Comparison of ENCODE assay signal across 1 cellular context in the genomic region with DNA sequence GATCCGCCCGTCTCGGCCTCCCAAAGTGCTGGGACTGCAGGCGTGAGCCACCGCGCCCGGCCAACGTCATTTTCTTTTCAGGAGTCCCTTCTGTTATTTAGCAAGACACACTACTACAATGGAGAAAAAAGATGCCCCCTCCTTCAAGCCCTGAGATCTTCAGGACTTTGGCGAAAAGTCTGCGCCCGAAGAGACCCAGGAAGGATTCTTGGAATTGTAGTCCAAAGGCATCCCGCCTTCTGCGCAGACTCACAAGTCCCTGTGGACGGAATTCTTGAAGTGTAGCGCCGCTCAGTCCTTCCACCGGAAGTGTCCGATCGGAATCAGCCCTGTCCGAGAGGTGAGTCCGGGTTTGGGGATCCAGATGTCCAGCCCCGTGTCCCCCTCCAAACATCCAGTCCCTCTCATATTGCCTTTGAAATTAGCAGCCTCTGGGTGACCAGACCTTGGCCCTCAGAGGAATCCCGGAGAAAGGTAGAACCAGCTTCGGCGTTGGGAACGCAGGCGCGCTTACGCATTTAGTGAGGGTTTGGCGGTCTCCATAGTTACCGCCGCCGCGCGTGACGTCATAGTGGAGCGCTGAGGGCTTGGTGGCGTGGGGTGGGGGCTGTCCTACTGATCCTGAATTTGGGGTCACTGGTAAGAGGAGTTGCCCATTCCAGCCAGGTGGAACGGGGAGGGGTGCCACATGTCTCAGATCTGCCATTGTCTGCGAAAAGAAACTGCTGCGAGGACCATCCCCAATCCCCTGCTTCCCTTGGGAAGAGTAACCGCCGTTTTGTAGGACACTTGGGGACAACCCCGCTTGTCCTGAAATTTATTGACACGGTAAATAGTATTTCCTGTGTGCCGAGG.
TF ChIP-seq lines count a peak whose summit lies in the region.

No MANE protein-coding gene starts in this region.

TF ChIP-seq in K562, 482 proteins besides CTCF, POLR2A, EP300 and RAD21 (continued from another document and continues in another):
- TF ChIP-seq, protein P1, sequence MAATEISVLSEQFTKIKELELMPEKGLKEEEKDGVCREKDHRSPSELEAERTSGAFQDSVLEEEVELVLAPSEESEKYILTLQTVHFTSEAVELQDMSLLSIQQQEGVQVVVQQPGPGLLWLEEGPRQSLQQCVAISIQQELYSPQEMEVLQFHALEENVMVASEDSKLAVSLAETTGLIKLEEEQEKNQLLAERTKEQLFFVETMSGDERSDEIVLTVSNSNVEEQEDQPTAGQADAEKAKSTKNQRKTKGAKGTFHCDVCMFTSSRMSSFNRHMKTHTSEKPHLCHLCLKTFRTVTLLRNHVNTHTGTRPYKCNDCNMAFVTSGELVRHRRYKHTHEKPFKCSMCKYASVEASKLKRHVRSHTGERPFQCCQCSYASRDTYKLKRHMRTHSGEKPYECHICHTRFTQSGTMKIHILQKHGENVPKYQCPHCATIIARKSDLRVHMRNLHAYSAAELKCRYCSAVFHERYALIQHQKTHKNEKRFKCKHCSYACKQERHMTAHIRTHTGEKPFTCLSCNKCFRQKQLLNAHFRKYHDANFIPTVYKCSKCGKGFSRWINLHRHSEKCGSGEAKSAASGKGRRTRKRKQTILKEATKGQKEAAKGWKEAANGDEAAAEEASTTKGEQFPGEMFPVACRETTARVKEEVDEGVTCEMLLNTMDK (IDR thresholded peaks at IDR 0.05; ENCODE audit: borderline replicate concordance, insufficient read depth, low read depth, low read length, poor library complexity, severe bottlenecking) = no peak
- TF ChIP-seq CCNT2 (IDR thresholded peaks at IDR 0.05; ENCODE audit: borderline replicate concordance, extremely low read depth, insufficient read length, low read depth, low read length) (no peak), TEAD2 (tag; IDR thresholded peaks at IDR 0.05) (no peak), NR4A1 (CRISPR knock-in tag; IDR thresholded peaks at IDR 0.05) (0 out of 2 replicates have a peak, but pooled peaks have one; percentile 15), NR4A1 (tag; IDR thresholded peaks at IDR 0.05) (peak; percentile 70; the same call in 1 of the 2 replicates), ATF7 (IDR thresholded peaks at IDR 0.05) (peak; percentile 99), ILK (tag; IDR thresholded peaks at IDR 0.05; ENCODE audit: borderline replicate concordance, low read depth) (no peak), RB1 (IDR thresholded peaks at IDR 0.05; ENCODE audit: low read depth) (peak; percentile 97), HNRNPUL1 (IDR thresholded peaks at IDR 0.05; ENCODE audit: low read length) (no peak), ZNF830 (CRISPR knock-in tag; IDR thresholded peaks at IDR 0.05) (no peak), HIVEP1 (CRISPR knock-in tag; IDR thresholded peaks at IDR 0.05) (no peak), SNIP1 (IDR thresholded peaks at IDR 0.05; ENCODE audit: low read depth) (peak; percentile 69), ZNF561 (CRISPR knock-in tag; conservative IDR thresholded peaks at IDR 0.05) (no peak), MYBL2 (IDR thresholded peaks at IDR 0.05; ENCODE audit: low read depth) (0 out of 2 replicates have a peak, but pooled peaks have one; percentile 46), MYBL2 (CRISPR knock-in tag; IDR thresholded peaks at IDR 0.05; ENCODE audit: borderline replicate concordance) (no peak), FOXP1 (CRISPR knock-in tag; IDR thresholded peaks at IDR 0.05) (peak; percentile 41; the same call in 1 of the 2 replicates), SNRNP70 (optimal IDR thresholded peaks at IDR 0.05; ENCODE audit: low read depth, low read length) (no peak), ZNF507 (tag; conservative IDR thresholded peaks at IDR 0.05) (no peak), TBP (optimal IDR thresholded peaks at IDR 0.05; ENCODE audit: low read depth, low read length) (peak; percentile 62), BRD9 (IDR thresholded peaks at IDR 0.05; ENCODE audit: low read depth, partially characterized antibody) (no peak), ZBTB8A (IDR thresholded peaks at IDR 0.05; ENCODE audit: partially characterized antibody) (no peak), SP1 (CRISPR knock-in tag; IDR thresholded peaks at IDR 0.05) (peak; percentile 84), BHLHE40 (IDR thresholded peaks at IDR 0.05; ENCODE audit: low read length) (peak; percentile 16; the same call in 1 of the 2 replicates), ZNF764 (CRISPR knock-in tag; IDR thresholded peaks at IDR 0.05; ENCODE audit: low read depth) (no peak), RFX1 (IDR thresholded peaks at IDR 0.05) (peak; percentile 99), ESRRA (IDR thresholded peaks at IDR 0.05; ENCODE audit: borderline replicate concordance, low read depth) (peak; percentile 75), ZNF707 (CRISPR knock-in tag; conservative IDR thresholded peaks at IDR 0.05) (no peak), ZZZ3 (IDR thresholded peaks at IDR 0.05) (0 out of 2 replicates have a peak, but pooled peaks have one; percentile 77), BCL6 (CRISPR knock-in tag; IDR thresholded peaks at IDR 0.05) (no peak), CBFB (CRISPR knock-in tag; IDR thresholded peaks at IDR 0.05) (no peak; the same call in 1 of the 2 replicates)
- TF ChIP-seq, protein P2, sequence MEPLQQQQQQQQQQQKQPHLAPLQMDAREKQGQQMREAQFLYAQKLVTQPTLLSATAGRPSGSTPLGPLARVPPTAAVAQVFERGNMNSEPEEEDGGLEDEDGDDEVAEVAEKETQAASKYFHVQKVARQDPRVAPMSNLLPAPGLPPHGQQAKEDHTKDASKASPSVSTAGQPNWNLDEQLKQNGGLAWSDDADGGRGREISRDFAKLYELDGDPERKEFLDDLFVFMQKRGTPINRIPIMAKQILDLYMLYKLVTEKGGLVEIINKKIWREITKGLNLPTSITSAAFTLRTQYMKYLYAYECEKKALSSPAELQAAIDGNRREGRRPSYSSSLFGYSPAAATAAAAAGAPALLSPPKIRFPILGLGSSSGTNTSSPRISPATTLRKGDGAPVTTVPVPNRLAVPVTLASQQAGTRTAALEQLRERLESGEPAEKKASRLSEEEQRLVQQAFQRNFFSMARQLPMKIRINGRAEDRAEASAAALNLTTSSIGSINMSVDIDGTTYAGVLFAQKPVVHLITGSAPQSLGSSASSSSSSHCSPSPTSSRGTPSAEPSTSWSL (CRISPR knock-in tag; IDR thresholded peaks at IDR 0.05; ENCODE audit: borderline replicate concordance) = no peak
- TF ChIP-seq, protein P3, sequence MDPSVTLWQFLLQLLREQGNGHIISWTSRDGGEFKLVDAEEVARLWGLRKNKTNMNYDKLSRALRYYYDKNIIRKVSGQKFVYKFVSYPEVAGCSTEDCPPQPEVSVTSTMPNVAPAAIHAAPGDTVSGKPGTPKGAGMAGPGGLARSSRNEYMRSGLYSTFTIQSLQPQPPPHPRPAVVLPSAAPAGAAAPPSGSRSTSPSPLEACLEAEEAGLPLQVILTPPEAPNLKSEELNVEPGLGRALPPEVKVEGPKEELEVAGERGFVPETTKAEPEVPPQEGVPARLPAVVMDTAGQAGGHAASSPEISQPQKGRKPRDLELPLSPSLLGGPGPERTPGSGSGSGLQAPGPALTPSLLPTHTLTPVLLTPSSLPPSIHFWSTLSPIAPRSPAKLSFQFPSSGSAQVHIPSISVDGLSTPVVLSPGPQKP (CRISPR knock-in tag; IDR thresholded peaks at IDR 0.05) = no peak
- TF ChIP-seq, protein P4, sequence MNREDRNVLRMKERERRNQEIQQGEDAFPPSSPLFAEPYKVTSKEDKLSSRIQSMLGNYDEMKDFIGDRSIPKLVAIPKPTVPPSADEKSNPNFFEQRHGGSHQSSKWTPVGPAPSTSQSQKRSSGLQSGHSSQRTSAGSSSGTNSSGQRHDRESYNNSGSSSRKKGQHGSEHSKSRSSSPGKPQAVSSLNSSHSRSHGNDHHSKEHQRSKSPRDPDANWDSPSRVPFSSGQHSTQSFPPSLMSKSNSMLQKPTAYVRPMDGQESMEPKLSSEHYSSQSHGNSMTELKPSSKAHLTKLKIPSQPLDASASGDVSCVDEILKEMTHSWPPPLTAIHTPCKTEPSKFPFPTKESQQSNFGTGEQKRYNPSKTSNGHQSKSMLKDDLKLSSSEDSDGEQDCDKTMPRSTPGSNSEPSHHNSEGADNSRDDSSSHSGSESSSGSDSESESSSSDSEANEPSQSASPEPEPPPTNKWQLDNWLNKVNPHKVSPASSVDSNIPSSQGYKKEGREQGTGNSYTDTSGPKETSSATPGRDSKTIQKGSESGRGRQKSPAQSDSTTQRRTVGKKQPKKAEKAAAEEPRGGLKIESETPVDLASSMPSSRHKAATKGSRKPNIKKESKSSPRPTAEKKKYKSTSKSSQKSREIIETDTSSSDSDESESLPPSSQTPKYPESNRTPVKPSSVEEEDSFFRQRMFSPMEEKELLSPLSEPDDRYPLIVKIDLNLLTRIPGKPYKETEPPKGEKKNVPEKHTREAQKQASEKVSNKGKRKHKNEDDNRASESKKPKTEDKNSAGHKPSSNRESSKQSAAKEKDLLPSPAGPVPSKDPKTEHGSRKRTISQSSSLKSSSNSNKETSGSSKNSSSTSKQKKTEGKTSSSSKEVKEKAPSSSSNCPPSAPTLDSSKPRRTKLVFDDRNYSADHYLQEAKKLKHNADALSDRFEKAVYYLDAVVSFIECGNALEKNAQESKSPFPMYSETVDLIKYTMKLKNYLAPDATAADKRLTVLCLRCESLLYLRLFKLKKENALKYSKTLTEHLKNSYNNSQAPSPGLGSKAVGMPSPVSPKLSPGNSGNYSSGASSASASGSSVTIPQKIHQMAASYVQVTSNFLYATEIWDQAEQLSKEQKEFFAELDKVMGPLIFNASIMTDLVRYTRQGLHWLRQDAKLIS (CRISPR knock-in tag; IDR thresholded peaks at IDR 0.05) = peak; percentile 90; the same call in 1 of the 2 replicates
- TF ChIP-seq, protein P5, sequence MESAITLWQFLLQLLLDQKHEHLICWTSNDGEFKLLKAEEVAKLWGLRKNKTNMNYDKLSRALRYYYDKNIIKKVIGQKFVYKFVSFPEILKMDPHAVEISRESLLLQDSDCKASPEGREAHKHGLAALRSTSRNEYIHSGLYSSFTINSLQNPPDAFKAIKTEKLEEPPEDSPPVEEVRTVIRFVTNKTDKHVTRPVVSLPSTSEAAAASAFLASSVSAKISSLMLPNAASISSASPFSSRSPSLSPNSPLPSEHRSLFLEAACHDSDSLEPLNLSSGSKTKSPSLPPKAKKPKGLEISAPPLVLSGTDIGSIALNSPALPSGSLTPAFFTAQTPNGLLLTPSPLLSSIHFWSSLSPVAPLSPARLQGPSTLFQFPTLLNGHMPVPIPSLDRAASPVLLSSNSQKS (CRISPR knock-in tag; IDR thresholded peaks at IDR 0.05) = no peak
- TF ChIP-seq, protein P6, sequence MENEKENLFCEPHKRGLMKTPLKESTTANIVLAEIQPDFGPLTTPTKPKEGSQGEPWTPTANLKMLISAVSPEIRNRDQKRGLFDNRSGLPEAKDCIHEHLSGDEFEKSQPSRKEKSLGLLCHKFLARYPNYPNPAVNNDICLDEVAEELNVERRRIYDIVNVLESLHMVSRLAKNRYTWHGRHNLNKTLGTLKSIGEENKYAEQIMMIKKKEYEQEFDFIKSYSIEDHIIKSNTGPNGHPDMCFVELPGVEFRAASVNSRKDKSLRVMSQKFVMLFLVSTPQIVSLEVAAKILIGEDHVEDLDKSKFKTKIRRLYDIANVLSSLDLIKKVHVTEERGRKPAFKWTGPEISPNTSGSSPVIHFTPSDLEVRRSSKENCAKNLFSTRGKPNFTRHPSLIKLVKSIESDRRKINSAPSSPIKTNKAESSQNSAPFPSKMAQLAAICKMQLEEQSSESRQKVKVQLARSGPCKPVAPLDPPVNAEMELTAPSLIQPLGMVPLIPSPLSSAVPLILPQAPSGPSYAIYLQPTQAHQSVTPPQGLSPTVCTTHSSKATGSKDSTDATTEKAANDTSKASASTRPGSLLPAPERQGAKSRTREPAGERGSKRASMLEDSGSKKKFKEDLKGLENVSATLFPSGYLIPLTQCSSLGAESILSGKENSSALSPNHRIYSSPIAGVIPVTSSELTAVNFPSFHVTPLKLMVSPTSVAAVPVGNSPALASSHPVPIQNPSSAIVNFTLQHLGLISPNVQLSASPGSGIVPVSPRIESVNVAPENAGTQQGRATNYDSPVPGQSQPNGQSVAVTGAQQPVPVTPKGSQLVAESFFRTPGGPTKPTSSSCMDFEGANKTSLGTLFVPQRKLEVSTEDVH (IDR thresholded peaks at IDR 0.05; ENCODE audit: low read depth, partially characterized antibody) = peak; percentile 97
- TF ChIP-seq, protein P7, sequence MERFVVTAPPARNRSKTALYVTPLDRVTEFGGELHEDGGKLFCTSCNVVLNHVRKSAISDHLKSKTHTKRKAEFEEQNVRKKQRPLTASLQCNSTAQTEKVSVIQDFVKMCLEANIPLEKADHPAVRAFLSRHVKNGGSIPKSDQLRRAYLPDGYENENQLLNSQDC (CRISPR knock-in tag; IDR thresholded peaks at IDR 0.05) = peak; percentile 44; the same call in 1 of the 2 replicates
- TF ChIP-seq, protein P8, sequence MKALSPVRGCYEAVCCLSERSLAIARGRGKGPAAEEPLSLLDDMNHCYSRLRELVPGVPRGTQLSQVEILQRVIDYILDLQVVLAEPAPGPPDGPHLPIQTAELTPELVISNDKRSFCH (CRISPR knock-in tag; IDR thresholded peaks at IDR 0.05) = no peak
- TF ChIP-seq, protein P8 (tag; IDR thresholded peaks at IDR 0.05) = peak; percentile 93; the same call in 1 of the 2 replicates
- TF ChIP-seq, protein P9, sequence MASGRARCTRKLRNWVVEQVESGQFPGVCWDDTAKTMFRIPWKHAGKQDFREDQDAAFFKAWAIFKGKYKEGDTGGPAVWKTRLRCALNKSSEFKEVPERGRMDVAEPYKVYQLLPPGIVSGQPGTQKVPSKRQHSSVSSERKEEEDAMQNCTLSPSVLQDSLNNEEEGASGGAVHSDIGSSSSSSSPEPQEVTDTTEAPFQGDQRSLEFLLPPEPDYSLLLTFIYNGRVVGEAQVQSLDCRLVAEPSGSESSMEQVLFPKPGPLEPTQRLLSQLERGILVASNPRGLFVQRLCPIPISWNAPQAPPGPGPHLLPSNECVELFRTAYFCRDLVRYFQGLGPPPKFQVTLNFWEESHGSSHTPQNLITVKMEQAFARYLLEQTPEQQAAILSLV (tag; IDR thresholded peaks at IDR 0.05) = peak; percentile 67; the same call in 1 of the 2 replicates
- TF ChIP-seq, protein P10, sequence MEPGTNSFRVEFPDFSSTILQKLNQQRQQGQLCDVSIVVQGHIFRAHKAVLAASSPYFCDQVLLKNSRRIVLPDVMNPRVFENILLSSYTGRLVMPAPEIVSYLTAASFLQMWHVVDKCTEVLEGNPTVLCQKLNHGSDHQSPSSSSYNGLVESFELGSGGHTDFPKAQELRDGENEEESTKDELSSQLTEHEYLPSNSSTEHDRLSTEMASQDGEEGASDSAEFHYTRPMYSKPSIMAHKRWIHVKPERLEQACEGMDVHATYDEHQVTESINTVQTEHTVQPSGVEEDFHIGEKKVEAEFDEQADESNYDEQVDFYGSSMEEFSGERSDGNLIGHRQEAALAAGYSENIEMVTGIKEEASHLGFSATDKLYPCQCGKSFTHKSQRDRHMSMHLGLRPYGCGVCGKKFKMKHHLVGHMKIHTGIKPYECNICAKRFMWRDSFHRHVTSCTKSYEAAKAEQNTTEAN (CRISPR knock-in tag; IDR thresholded peaks at IDR 0.05) = peak; percentile 44; the same call in 1 of the 2 replicates
- TF ChIP-seq, protein P11, sequence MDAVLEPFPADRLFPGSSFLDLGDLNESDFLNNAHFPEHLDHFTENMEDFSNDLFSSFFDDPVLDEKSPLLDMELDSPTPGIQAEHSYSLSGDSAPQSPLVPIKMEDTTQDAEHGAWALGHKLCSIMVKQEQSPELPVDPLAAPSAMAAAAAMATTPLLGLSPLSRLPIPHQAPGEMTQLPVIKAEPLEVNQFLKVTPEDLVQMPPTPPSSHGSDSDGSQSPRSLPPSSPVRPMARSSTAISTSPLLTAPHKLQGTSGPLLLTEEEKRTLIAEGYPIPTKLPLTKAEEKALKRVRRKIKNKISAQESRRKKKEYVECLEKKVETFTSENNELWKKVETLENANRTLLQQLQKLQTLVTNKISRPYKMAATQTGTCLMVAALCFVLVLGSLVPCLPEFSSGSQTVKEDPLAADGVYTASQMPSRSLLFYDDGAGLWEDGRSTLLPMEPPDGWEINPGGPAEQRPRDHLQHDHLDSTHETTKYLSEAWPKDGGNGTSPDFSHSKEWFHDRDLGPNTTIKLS (IDR thresholded peaks at IDR 0.05; ENCODE audit: borderline replicate concordance, low read depth) = peak; percentile 93
